ENCODE assay signal across 30 cellular contexts in the genomic region with DNA sequence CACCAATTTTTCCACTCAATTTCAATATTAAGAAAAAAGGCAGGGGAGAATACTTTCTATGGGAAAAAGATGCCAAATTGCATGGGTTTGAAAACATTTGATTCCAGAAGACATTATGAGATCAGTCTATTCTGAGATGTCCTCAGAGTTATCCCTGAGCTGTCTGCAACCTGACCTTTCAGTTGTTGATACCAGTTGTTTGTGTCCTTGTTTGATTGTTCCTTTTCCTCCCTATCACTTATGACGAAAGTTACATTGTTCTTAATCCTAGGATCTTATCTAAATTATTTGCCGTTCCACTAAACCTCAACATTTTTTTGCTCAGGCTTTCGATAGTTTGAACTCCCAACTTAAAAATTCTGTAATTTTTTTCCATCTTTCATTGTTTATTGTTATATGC.
"Had no signal": no experiment of that assay in that cellular context is flagged by ENCODE, and none has a peak within 500 bp of the region (broad histone marks: within the 10 kb centered on the region; RNA-seq: fewer than 3 reads in every experiment).

No MANE protein-coding gene starts in this region.

- H3K27ac ChIP-seq: brain microvascular endothelial cell, coronary artery, dorsolateral prefrontal cortex, esophagus muscularis mucosa, gastroesophageal sphincter, WERI-Rb-1 had no signal

- H3K4me1 ChIP-seq: esophagus muscularis mucosa, gastroesophageal sphincter had no signal

- FAIRE-seq: astrocyte, bronchial epithelial cell had no signal

- ATAC-seq: activated CD4-positive, CD25-positive, alpha-beta regulatory T cell treated with anti-CD3 and anti-CD28 coated beads, Interleukin-2, amount 50 U/mL, for 24 hours; activated CD8-positive, alpha-beta T cell treated with anti-CD3 and anti-CD28 coated beads for 36 hours; activated T-cell treated with anti-CD3 and anti-CD28 coated beads, Interleukin-2, amount 50 U/mL, for 4 hours; activated T-helper 17 cell treated with anti-CD3 and anti-CD28 coated beads, Interleukin-2, amount 50 U/mL, for 72 hours; gastroesophageal sphincter; T-helper 17 cell had no signal

- H3K9me3 ChIP-seq: esophagus muscularis mucosa, gastroesophageal sphincter had no signal

- H3K36me3 ChIP-seq: brain microvascular endothelial cell, esophagus muscularis mucosa, gastroesophageal sphincter, WERI-Rb-1 had no signal

- DNase-seq: activated B cell treated with CpG ODN at 0.5 μM for 24 hours; activated CD4-positive, alpha-beta T cell treated with anti-CD3 and anti-CD28 coated beads for 48 hours; activated CD4-positive, alpha-beta T cell treated with anti-CD3 and anti-CD28 coated beads, Interleukin-2, amount 50 U/mL, for 1 hour; activated CD4-positive, alpha-beta T cell treated with anti-CD3 and anti-CD28 coated beads, Interleukin-2, amount 50 U/mL, for 48 hours; activated CD8-positive, alpha-beta memory T cell treated with anti-CD3 and anti-CD28 coated beads for 24 hours; activated CD8-positive, alpha-beta T cell treated with anti-CD3 and anti-CD28 coated beads for 36 hours; activated effector memory CD4-positive, alpha-beta T cell treated with Interleukin-2 at 50 U/mL for 16 hours; activated gamma-delta T cell treated with Interleukin-2 at 50 U/mL for 16 hours; activated naive CD4-positive, alpha-beta T cell treated with anti-CD3 and anti-CD28 coated beads, Interleukin-2, amount 50 U/mL, for 16 hours; activated naive CD4-positive, alpha-beta T cell treated with Interleukin-2 at 50 U/mL for 16 hours; activated T-cell treated with anti-CD3 and anti-CD28 coated beads, Interleukin-2, amount 50 U/mL, for 4 hours; amniotic stem cell; anterior cingulate cortex; brain microvascular endothelial cell; dorsolateral prefrontal cortex; effector memory CD4-positive, alpha-beta T cell; erythroblast; foreskin melanocyte; head of caudate nucleus; T-helper 1 cell; T-helper 17 cell; T1000; WERI-Rb-1 had no signal

- H3K27me3 ChIP-seq: brain microvascular endothelial cell, dorsolateral prefrontal cortex, esophagus muscularis mucosa, gastroesophageal sphincter had no signal

- H3K4me3 ChIP-seq: coronary artery, dorsolateral prefrontal cortex, esophagus muscularis mucosa, gastroesophageal sphincter had no signal
